ENCODE assay signal across 8 cellular contexts in genomic region chr4:1713003-1713397, GRCh38. TPM values are rescaled to one million over a fixed set of nuclear protein-coding genes. Genes with fewer than 3 reads are reported as not detected.
DNase-seq lines count a peak whose midpoint lies in the region; ATAC-seq, FAIRE-seq and TF ChIP-seq lines count a peak whose summit lies in the region.

No MANE protein-coding gene starts in this region.

- TF ChIP-seq CTCF in activated B cell treated with CpG ODN at 0.5 μM for 24 hours (IDR thresholded peaks at IDR 0.05) (no peak), hepatocyte (IDR thresholded peaks at IDR 0.05; ENCODE audit: poor library complexity) (no peak)

- peaks cover 78% of the 10 kb centered on the region for H3K4me1 Mint-ChIP-seq in activated B cell treated with CpG ODN at 0.5 μM for 24 hours
- peaks cover 39 to 69% of the 10 kb centered on the region in 2 donors for H3K4me1 Mint-ChIP-seq in stimulated activated naive B cell treated with anti-CD40 and anti-IgM and Interleukin-4, amounts not matched to agents 10 μg/mL and 1 μg/mL and 100 μg/mL, for 72 hours

- peak overlapping the region; percentile 94 for H3K4me3 Mint-ChIP-seq in activated B cell treated with CpG ODN at 0.5 μM for 24 hours
- H3K4me3 Mint-ChIP-seq in stimulated activated naive B cell treated with anti-CD40 and anti-IgM and Interleukin-4, amounts not matched to agents 10 μg/mL and 1 μg/mL and 100 μg/mL, for 72 hours = peak overlapping the region; percentile 93 to 98

- no peaks in the 10 kb centered on the region for H3K9me3 ChIP-seq in hepatocyte (ENCODE audit: low read depth)

- H3K4me2 ChIP-seq in hepatocyte = peak overlapping the region; percentile 95

- H3K4me3 ChIP-seq in hepatocyte = peak overlapping the region; percentile 46

- peaks cover 40% of the 10 kb centered on the region for H3K36me3 Mint-ChIP-seq in activated B cell treated with CpG ODN at 0.5 μM for 24 hours (ENCODE audit: low read depth)
- peaks cover 29 to 46% of the 10 kb centered on the region in 2 donors for H3K36me3 Mint-ChIP-seq in stimulated activated naive B cell treated with anti-CD40 and anti-IgM and Interleukin-4, amounts not matched to agents 10 μg/mL and 1 μg/mL and 100 μg/mL, for 72 hours

- peaks cover 21% of the 10 kb centered on the region for H4K20me1 ChIP-seq in hepatocyte (ENCODE audit: insufficient read depth, poor library complexity, severe bottlenecking)

- H3K27ac Mint-ChIP-seq in activated B cell treated with CpG ODN at 0.5 μM for 24 hours = peak overlapping the region; percentile 93
- H3K27ac Mint-ChIP-seq in stimulated activated naive B cell treated with anti-CD40 and anti-IgM and Interleukin-4, amounts not matched to agents 10 μg/mL and 1 μg/mL and 100 μg/mL, for 72 hours = peak overlapping the region; percentile 98

- no peaks in the 10 kb centered on the region for H3K9me2 ChIP-seq in hepatocyte (replicated peaks; ENCODE audit: insufficient read depth)

- peaks cover 27% of the 10 kb centered on the region for H3K4me1 ChIP-seq in hepatocyte (ENCODE audit: insufficient read depth)

- POLR2A ChIA-PET in activated B cell treated with CpG ODN at 0.5 μM for 24 hours (lab: Charles Lee) = interaction anchor here (0.8 to 4.2 kb wide), 7 partner anchors 11 to 366 kb away, joined by 3 to 138 read pairs (median 4); partner anchors contain the start of genes FAM53A, TACC3, TMEM129 and UVSSA

- ATAC-seq in HG02938 (IDR thresholded peaks at IDR 0.05; ENCODE audit: unreplicated experiment) (peak; percentile 25), activated B cell treated with CpG ODN at 0.5 μM for 24 hours (ENCODE audit: low read depth) (no peak), GM18909 (IDR thresholded peaks at IDR 0.05; ENCODE audit: poor library complexity, unreplicated experiment) (no peak)
- ATAC-seq in stimulated activated naive B cell treated with anti-CD40 and anti-IgM and Interleukin-4, amounts not matched to agents 10 μg/mL and 1 μg/mL and 100 μg/mL, for 72 hours (replicated peaks) = peak; percentile 0 to 2

- intact Hi-C loops in activated B cell treated with CpG ODN at 0.5 μM for 24 hours (cut with micrococcal nuclease) = loop anchor here (2.0 to 10.0 kb wide), 2 partner anchors 14 to 1362 kb away; partner anchors contain the start of genes HTT and HTT-AS

- FAIRE-seq in GM12891 (lab: Jason Lieb, UNC) = no peak

- no peaks in the 10 kb centered on the region for H3K9me3 Mint-ChIP-seq in activated B cell treated with CpG ODN at 0.5 μM for 24 hours
- no peaks in the 10 kb centered on the region for H3K9me3 Mint-ChIP-seq in stimulated activated naive B cell treated with anti-CD40 and anti-IgM and Interleukin-4, amounts not matched to agents 10 μg/mL and 1 μg/mL and 100 μg/mL, for 72 hours

- peak overlapping the region; percentile 69 for H2AFZ ChIP-seq in hepatocyte

- peaks cover 71% of the 10 kb centered on the region for H3K79me2 ChIP-seq in hepatocyte

- WGBS in hepatocyte (ENCODE audit: low lambda C conversion rate, missing lambda C conversion rate) = 6% methylated on average over 23 of the region's 23 CpGs

- no peaks in the 10 kb centered on the region for H3K36me3 ChIP-seq in hepatocyte (replicated peaks; ENCODE audit: insufficient read depth, low read depth)

- CTCF ChIA-PET in activated B cell treated with CpG ODN at 0.5 μM for 24 hours (lab: Charles Lee) = interaction anchor here (1.1 to 4.2 kb wide), 2 partner anchors 8 to 20 kb away, joined by 3 to 30 read pairs; partner anchors contain the start of genes TACC3 and TMEM129

- H3K27ac ChIP-seq in hepatocyte = peak overlapping the region; percentile 100

- no peaks in the 10 kb centered on the region for H3K27me3 ChIP-seq in hepatocyte

- DNase-seq in GM12891 (ENCODE audit: insufficient read length, low spot score) = no peak
- no peak for DNase-seq in activated B cell treated with CpG ODN at 0.5 μM for 24 hours
- DNase-seq in hepatocyte (ENCODE audit: low spot score) = no peak
- DNase-seq in stimulated activated naive B cell treated with anti-CD40 and anti-IgM and Interleukin-4, amounts not matched to agents 10 μg/mL and 1 μg/mL and 100 μg/mL, for 72 hours = no peak
- DNase-seq in retina = no peak
- no peak for DNase-seq in NCI-H1694 (lab: John Stamatoyannopoulos, UW)

- no peak; the same call in 1 of the 2 replicates for TF ChIP-seq POLR2A in GM12891 (IDR thresholded peaks at IDR 0.05; ENCODE audit: low read depth, low read length)

- no peaks in the 10 kb centered on the region for H3K27me3 Mint-ChIP-seq in activated B cell treated with CpG ODN at 0.5 μM for 24 hours
- no peaks in the 10 kb centered on the region for H3K27me3 Mint-ChIP-seq in stimulated activated naive B cell treated with anti-CD40 and anti-IgM and Interleukin-4, amounts not matched to agents 10 μg/mL and 1 μg/mL and 100 μg/mL, for 72 hours

TF ChIP-seq in GM12891, 5 proteins besides CTCF, POLR2A, EP300 and RAD21:
- TF ChIP-seq POLR2AphosphoS5 (IDR thresholded peaks at IDR 0.05; ENCODE audit: low read depth, low read length) (0 out of 2 replicates have a peak, but pooled peaks have one; percentile 7), POU2F2 (IDR thresholded peaks at IDR 0.05; ENCODE audit: low read depth, low read length) (no peak)

RNA-seq across cellular contexts. Expression of gene SLBP, which starts 0.9 kb away (rescaled TPM):
- 58.6 TPM for polyA plus RNA-seq in GM12891 (2012; ENCODE audit: low read depth, missing spikeins)
- total RNA-seq in activated B cell treated with CpG ODN at 0.5 μM for 24 hours (34.0 and 37.8 TPM in 2 replicates), hepatocyte (48.2 and 82.5 TPM in 2 replicates)
- polyA plus RNA-seq in hepatocyte = 81.8 and 84.0 TPM in 2 replicates

RNA-seq across cellular contexts. Expression of gene TMEM129, which starts 8.1 kb away (rescaled TPM):
- 10.3 TPM for polyA plus RNA-seq in GM12891 (2012; ENCODE audit: low read depth, missing spikeins)
- total RNA-seq in activated B cell treated with CpG ODN at 0.5 μM for 24 hours = 23.6 and 23.7 TPM in 2 replicates
- 36.1 and 40.8 TPM in 2 replicates for total RNA-seq in hepatocyte
- polyA plus RNA-seq in hepatocyte = 57.8 and 59.4 TPM in 2 replicates

RNA-seq across cellular contexts. Expression of gene TACC3, which starts 8.3 kb away (rescaled TPM):
- polyA plus RNA-seq in GM12891 (2012; ENCODE audit: low read depth, missing spikeins) = 67.9 TPM
- total RNA-seq in activated B cell treated with CpG ODN at 0.5 μM for 24 hours (16.1 and 20.5 TPM in 2 replicates), hepatocyte (9.3 and 10.5 TPM in 2 replicates)
- 14.8 and 16.7 TPM in 2 replicates for polyA plus RNA-seq in hepatocyte

RNA-seq across cellular contexts. Expression of gene FAM53A, which starts 28.9 kb away (rescaled TPM):
- 0.62 TPM for polyA plus RNA-seq in GM12891 (2012; ENCODE audit: low read depth, missing spikeins)
- total RNA-seq in activated B cell treated with CpG ODN at 0.5 μM for 24 hours (0.81 and 1.2 TPM in 2 replicates), hepatocyte (4.7 and 5.2 TPM in 2 replicates)
- 6.8 and 10.8 TPM in 2 replicates for polyA plus RNA-seq in hepatocyte

Comparison
In these comparisons a context has a peak if more than half of its experiments do, and no peak if none do; other contexts are left out.
1. ATAC-seq: peak in HG02938 (single experiment) and stimulated activated naive B cell treated with anti-CD40 and anti-IgM and Interleukin-4, amounts not matched to agents 10 μg/mL and 1 μg/mL and 100 μg/mL, for 72 hours (2 of 2); none in activated B cell treated with CpG ODN at 0.5 μM for 24 hours (single experiment) and GM18909 (single experiment).